ENCODE assay signal across 21 cellular contexts in genomic region chr5:33460210-33460609, GRCh38. TPM values are rescaled to one million over a fixed set of nuclear protein-coding genes. Genes with fewer than 3 reads are reported as not detected.
DNase-seq lines count a peak whose midpoint lies in the region; ATAC-seq, FAIRE-seq and TF ChIP-seq lines count a peak whose summit lies in the region.
"Had no signal": no experiment of that assay in that cellular context is flagged by ENCODE, and none has a peak within 500 bp of the region (broad histone marks: within the 10 kb centered on the region; RNA-seq: fewer than 3 reads in every experiment).

No MANE protein-coding gene starts in this region.

- in situ Hi-C loops in G401 (cut with HindIII; ENCODE audit: low sequenced_read_pairs) = no loop called here

- TF ChIP-seq CTCF in astrocyte (IDR thresholded peaks at IDR 0.05; ENCODE audit: insufficient read depth, low read depth, low read length) (no peak), neural crest cell (conservative IDR thresholded peaks at IDR 0.05) (no peak)

- H2AFZ ChIP-seq in astrocyte (ENCODE audit: low read depth, low read length) = no peak overlapping the region

- peak overlapping the region; percentile 82 for H3K27ac Mint-ChIP-seq in activated T-cell treated with anti-CD3 and anti-CD28 coated beads, Interleukin-2, amount 50 U/mL, for 24 hours
- H3K27ac Mint-ChIP-seq in astrocyte (ENCODE audit: unreplicated experiment) (no peak overlapping the region), neural crest cell (ENCODE audit: unreplicated experiment) (peak overlapping the region; percentile 93)
- H3K27ac Mint-ChIP-seq: activated naive CD8-positive, alpha-beta T cell; IgD-negative memory B cell had no signal

- no peaks in the 10 kb centered on the region for H3K27me3 Mint-ChIP-seq in activated T-cell treated with anti-CD3 and anti-CD28 coated beads, Interleukin-2, amount 50 U/mL, for 24 hours
- H3K27me3 Mint-ChIP-seq in astrocyte (ENCODE audit: low read depth, unreplicated experiment) (no peaks in the 10 kb centered on the region), neural crest cell (ENCODE audit: low read depth) (no peaks in the 10 kb centered on the region)
- H3K27me3 Mint-ChIP-seq: activated naive CD8-positive, alpha-beta T cell; IgD-negative memory B cell had no signal

- peaks cover 27% of the 10 kb centered on the region for H4K20me1 ChIP-seq in astrocyte (ENCODE audit: insufficient read depth, low read length)

- peaks cover 5% of the 10 kb centered on the region for H3K4me1 Mint-ChIP-seq in activated T-cell treated with anti-CD3 and anti-CD28 coated beads, Interleukin-2, amount 50 U/mL, for 24 hours (ENCODE audit: low read depth)
- H3K4me1 Mint-ChIP-seq in astrocyte (ENCODE audit: low read depth, unreplicated experiment) (no peaks in the 10 kb centered on the region), neural crest cell (no peaks in the 10 kb centered on the region)
- H3K4me1 Mint-ChIP-seq: IgD-negative memory B cell had no signal

- H3K9ac ChIP-seq in HUES6 (ENCODE audit: low read length) (no peak overlapping the region), astrocyte (ENCODE audit: low read length) (no peak overlapping the region)

- H3K27ac ChIP-seq in HUES6 (ENCODE audit: low read depth, low read length) (peak overlapping the region; percentile 59; the same call in 1 of the 2 replicates), astrocyte (ENCODE audit: low read depth, low read length) (no peak overlapping the region)
- H3K27ac ChIP-seq: SJSA1 had no signal

- H3K36me3 ChIP-seq in HUES6 (ENCODE audit: control insufficient read depth, insufficient read depth, low read length) = peaks cover 98% of the 10 kb centered on the region
- peaks cover 90% of the 10 kb centered on the region for H3K36me3 ChIP-seq in astrocyte (ENCODE audit: insufficient read depth, low read length)

- H3K27me3 ChIP-seq in HUES6 (ENCODE audit: control insufficient read depth, insufficient read depth, low read length) (no peaks in the 10 kb centered on the region), astrocyte (ENCODE audit: insufficient read depth, low read length) (no peaks in the 10 kb centered on the region)
- H3K27me3 ChIP-seq: SJSA1 had no signal

- no peak for DNase-seq in activated T-cell treated with anti-CD3 and anti-CD28 coated beads, Interleukin-2, amount 50 U/mL, for 24 hours
- no peak for DNase-seq in activated T-cell treated with anti-CD3 and anti-CD28 coated beads, Interleukin-2, amount 50 U/mL, for 1 hour
- DNase-seq in astrocyte (ENCODE audit: low read depth) = no peak
- no peak for DNase-seq in neural crest cell (ENCODE audit: low read depth, low spot score)
- no peak for DNase-seq in CD1c-positive myeloid dendritic cell (ENCODE audit: extremely low spot score)
- no peak for DNase-seq in G401 (ENCODE audit: low spot score)
- DNase-seq: activated CD4-positive, alpha-beta T cell treated with anti-CD3 and anti-CD28 coated beads, Interleukin-2, amount 50 U/mL, for 4 hours; effector CD8-positive, alpha-beta T cell; GOT3; NCI-H1417; NCI-H2107; stimulated activated CD4-positive, alpha-beta T cell treated with anti-CD3 and anti-CD28 coated beads, Interleukin-12 subunit alpha, Interleukin-12 subunit beta, amount 100 ng/mL, for 4 hours; stimulated activated CD4-positive, alpha-beta T cell treated with anti-CD3 and anti-CD28 coated beads, Interleukin-4, amount 100 ng/mL, for 4 hours; T-helper 2 cell; trophoblast cell had no signal

- H3K79me2 ChIP-seq in astrocyte (ENCODE audit: insufficient read depth, low read length) = peaks cover 2% of the 10 kb centered on the region

- H3K4me1 ChIP-seq in HUES6 (ENCODE audit: control insufficient read depth, insufficient read depth, low read length) (no peaks in the 10 kb centered on the region), astrocyte (ENCODE audit: insufficient read depth, low read length) (no peaks in the 10 kb centered on the region)
- H3K4me1 ChIP-seq: SJSA1 had no signal

- H3K9me3 Mint-ChIP-seq in activated T-cell treated with anti-CD3 and anti-CD28 coated beads, Interleukin-2, amount 50 U/mL, for 24 hours = no peaks in the 10 kb centered on the region
- H3K9me3 Mint-ChIP-seq in astrocyte (ENCODE audit: unreplicated experiment) (no peaks in the 10 kb centered on the region), neural crest cell (no peaks in the 10 kb centered on the region)
- H3K9me3 Mint-ChIP-seq: IgD-negative memory B cell had no signal

- H3K4me3 ChIP-seq in HUES6 (ENCODE audit: low read depth, low read length) (no peak overlapping the region), astrocyte (ENCODE audit: insufficient read depth, low read depth, low read length) (no peak overlapping the region)
- H3K4me3 ChIP-seq: SJSA1 had no signal

- H3K4me2 ChIP-seq in astrocyte (ENCODE audit: low read length) = no peak overlapping the region

- peaks cover 96% of the 10 kb centered on the region for H3K36me3 Mint-ChIP-seq in activated T-cell treated with anti-CD3 and anti-CD28 coated beads, Interleukin-2, amount 50 U/mL, for 24 hours (ENCODE audit: low read depth)
- H3K36me3 Mint-ChIP-seq in astrocyte (ENCODE audit: low read depth, unreplicated experiment) = peaks cover 24% of the 10 kb centered on the region
- H3K36me3 Mint-ChIP-seq in neural crest cell (ENCODE audit: low read depth) = peaks cover 24% of the 10 kb centered on the region

- H3K9me3 ChIP-seq in HUES6 (ENCODE audit: control insufficient read depth, insufficient read depth, low read depth, low read length) (no peaks in the 10 kb centered on the region), astrocyte (ENCODE audit: insufficient read depth, low read depth, low read length) (no peaks in the 10 kb centered on the region)
- H3K9me3 ChIP-seq: SJSA1 had no signal

- no peak for ATAC-seq in HG02938 (IDR thresholded peaks at IDR 0.05; ENCODE audit: unreplicated experiment)

- FAIRE-seq in astrocyte (lab: Jason Lieb, UNC) = peak; percentile 34
- FAIRE-seq: RCC 7860 had no signal

- H3K4me3 Mint-ChIP-seq in activated T-cell treated with anti-CD3 and anti-CD28 coated beads, Interleukin-2, amount 50 U/mL, for 24 hours = no peak overlapping the region
- no peak overlapping the region for H3K4me3 Mint-ChIP-seq in astrocyte (ENCODE audit: unreplicated experiment)
- no peak overlapping the region for H3K4me3 Mint-ChIP-seq in neural crest cell
- H3K4me3 Mint-ChIP-seq: activated naive CD8-positive, alpha-beta T cell; IgD-negative memory B cell had no signal

RNA-seq across cellular contexts. Expression of gene TARS1, which starts 19.4 kb away (rescaled TPM):
- total RNA-seq in astrocyte = 293 and 306 TPM in 2 replicates
- total RNA-seq in neural crest cell = 211 and 214 TPM in 2 replicates
- 216 and 311 TPM in 2 replicates for total RNA-seq in G401 (2014; rRNA removed; shearing (Covaris generic))
